In the genomic region with DNA sequence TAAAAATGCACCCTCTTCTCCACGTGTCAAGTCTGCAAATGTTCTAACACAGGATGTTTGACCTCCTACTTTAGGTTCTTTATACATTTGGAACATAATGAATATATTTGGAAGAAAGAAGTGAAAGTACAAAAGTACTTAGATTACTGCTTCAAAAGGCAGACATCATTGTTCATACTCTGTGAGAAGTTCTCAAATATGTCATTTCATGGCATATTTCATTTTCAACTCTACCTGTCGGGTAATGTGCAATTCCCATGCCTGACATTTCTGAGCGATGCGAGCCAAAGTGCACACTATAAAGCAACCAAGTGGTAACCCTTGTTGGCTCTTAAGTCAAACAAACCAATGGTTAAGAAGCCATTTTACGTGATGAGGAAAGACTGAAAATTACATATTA, we compare ENCODE assay signal across 29 cellular contexts.
"Had no signal": no experiment of that assay in that cellular context is flagged by ENCODE, and none has a peak within 500 bp of the region (broad histone marks: within the 10 kb centered on the region; RNA-seq: fewer than 3 reads in every experiment).

No MANE protein-coding gene starts in this region.

- H3K4me3 ChIP-seq: coronary artery, esophagus muscularis mucosa, gastrocnemius medialis, heart left ventricle had no signal

- H3K4me1 ChIP-seq: gastrocnemius medialis had no signal

- H3K36me3 ChIP-seq: esophagus muscularis mucosa, gastrocnemius medialis had no signal

- DNase-seq: activated B cell treated with CpG ODN at 0.5 μM for 24 hours; activated CD4-positive, alpha-beta T cell treated with anti-CD3 and anti-CD28 coated beads for 48 hours; activated CD4-positive, alpha-beta T cell treated with anti-CD3 and anti-CD28 coated beads, Interleukin-2, amount 50 U/mL, for 1 hour; activated CD4-positive, alpha-beta T cell treated with anti-CD3 and anti-CD28 coated beads, Interleukin-2, amount 50 U/mL, for 48 hours; activated CD8-positive, alpha-beta memory T cell treated with anti-CD3 and anti-CD28 coated beads for 24 hours; activated CD8-positive, alpha-beta T cell treated with anti-CD3 and anti-CD28 coated beads for 36 hours; activated effector memory CD4-positive, alpha-beta T cell treated with Interleukin-2 at 50 U/mL for 16 hours; activated gamma-delta T cell treated with Interleukin-2 at 50 U/mL for 16 hours; activated naive CD4-positive, alpha-beta T cell treated with anti-CD3 and anti-CD28 coated beads, Interleukin-2, amount 50 U/mL, for 16 hours; activated naive CD4-positive, alpha-beta T cell treated with Interleukin-2 at 50 U/mL for 16 hours; activated T-cell treated with anti-CD3 and anti-CD28 coated beads, Interleukin-2, amount 50 U/mL, for 4 hours; amniotic stem cell; anterior cingulate cortex; brain microvascular endothelial cell; effector CD4-positive, alpha-beta T cell; effector memory CD8-positive, alpha-beta T cell; erythroblast; foreskin keratinocyte; gastrocnemius medialis; glutamatergic neuron; heart left ventricle; T-helper 2 cell had no signal

- H3K27ac ChIP-seq: brain microvascular endothelial cell, coronary artery, esophagus muscularis mucosa, foreskin keratinocyte, gastrocnemius medialis, heart left ventricle, VCaP had no signal

- ATAC-seq: activated CD4-positive, CD25-positive, alpha-beta regulatory T cell treated with anti-CD3 and anti-CD28 coated beads, Interleukin-2, amount 50 U/mL, for 24 hours; activated CD8-positive, alpha-beta T cell treated with anti-CD3 and anti-CD28 coated beads for 36 hours; activated T-cell treated with anti-CD3 and anti-CD28 coated beads, Interleukin-2, amount 50 U/mL, for 4 hours; activated T-helper 17 cell treated with anti-CD3 and anti-CD28 coated beads, Interleukin-2, amount 50 U/mL, for 72 hours; effector memory CD8-positive, alpha-beta T cell; foreskin keratinocyte; gastrocnemius medialis; heart left ventricle had no signal

- H3K27me3 ChIP-seq: brain microvascular endothelial cell, foreskin keratinocyte, gastrocnemius medialis, heart left ventricle had no signal

- H3K9me3 ChIP-seq: esophagus muscularis mucosa, gastrocnemius medialis, heart left ventricle had no signal

- FAIRE-seq: astrocyte, bronchial epithelial cell had no signal
